In the genomic region with DNA sequence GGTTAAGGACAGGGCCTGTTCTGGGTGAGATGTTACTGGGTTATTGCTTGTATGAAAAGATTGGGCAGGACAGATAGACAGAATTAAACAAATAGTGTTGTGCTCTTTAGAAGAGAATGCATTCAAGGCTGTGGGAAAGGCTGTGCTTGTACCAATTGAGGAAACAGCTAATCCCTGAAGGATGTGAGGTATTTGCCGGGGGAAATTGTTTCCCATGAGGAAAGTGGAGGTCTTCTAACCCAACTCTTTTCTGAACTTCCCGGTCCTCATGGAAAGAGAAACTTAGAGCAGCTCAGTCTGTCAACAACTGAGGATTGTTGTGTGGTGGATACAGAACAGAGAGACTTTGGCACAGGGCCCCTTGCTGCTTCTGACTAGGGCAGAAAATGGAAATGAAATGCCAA, we compare ENCODE assay signal across 1 cellular context.
TF ChIP-seq lines count a peak whose summit lies in the region.

No MANE protein-coding gene starts in this region.

TF ChIP-seq in HepG2, 621 proteins besides CTCF, POLR2A, EP300 and RAD21 (continued from another document):
- TF ChIP-seq, protein P1, sequence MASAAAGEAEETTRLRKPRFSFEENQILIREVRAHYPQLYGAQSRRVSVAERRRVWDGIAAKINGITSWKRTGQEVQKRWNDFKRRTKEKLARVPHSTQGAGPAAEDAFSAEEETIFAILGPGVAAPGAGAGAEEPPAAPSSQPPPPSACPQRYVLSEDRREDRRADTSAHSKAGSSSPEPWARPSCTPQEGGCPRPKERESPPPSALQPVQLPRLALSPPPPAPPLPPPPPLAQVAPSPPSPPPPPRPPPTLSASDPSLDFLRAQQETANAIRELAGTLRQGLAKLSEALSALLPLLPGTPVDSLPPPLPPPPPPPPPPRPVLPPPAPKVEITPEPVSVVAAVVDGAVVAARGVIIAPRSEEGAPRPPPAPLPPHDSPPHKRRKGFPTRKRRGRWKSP (CRISPR knock-in tag; IDR thresholded peaks at IDR 0.05), result no peak
- TF ChIP-seq, protein P2, sequence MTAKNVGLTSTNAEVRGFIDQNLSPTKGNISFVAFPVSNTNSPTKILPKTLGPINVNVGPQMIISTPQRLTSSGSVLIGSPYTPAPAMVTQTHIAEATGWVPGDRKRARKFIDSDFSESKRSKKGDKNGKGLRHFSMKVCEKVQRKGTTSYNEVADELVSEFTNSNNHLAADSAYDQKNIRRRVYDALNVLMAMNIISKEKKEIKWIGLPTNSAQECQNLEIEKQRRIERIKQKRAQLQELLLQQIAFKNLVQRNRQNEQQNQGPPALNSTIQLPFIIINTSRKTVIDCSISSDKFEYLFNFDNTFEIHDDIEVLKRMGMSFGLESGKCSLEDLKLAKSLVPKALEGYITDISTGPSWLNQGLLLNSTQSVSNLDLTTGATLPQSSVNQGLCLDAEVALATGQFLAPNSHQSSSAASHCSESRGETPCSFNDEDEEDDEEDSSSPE (CRISPR knock-in tag; IDR thresholded peaks at IDR 0.05), result no peak
- no peak for TF ChIP-seq NAIF1 (CRISPR knock-in tag; IDR thresholded peaks at IDR 0.05; ENCODE audit: borderline replicate concordance)
- 0 out of 2 replicates have a peak, but pooled peaks have one; percentile 22 for TF ChIP-seq RBFOX2 (IDR thresholded peaks at IDR 0.05; ENCODE audit: low read depth, low read length)
- TF ChIP-seq ZNF329 (CRISPR knock-in tag; IDR thresholded peaks at IDR 0.05; ENCODE audit: low read depth), result no peak
- TF ChIP-seq, protein P3, sequence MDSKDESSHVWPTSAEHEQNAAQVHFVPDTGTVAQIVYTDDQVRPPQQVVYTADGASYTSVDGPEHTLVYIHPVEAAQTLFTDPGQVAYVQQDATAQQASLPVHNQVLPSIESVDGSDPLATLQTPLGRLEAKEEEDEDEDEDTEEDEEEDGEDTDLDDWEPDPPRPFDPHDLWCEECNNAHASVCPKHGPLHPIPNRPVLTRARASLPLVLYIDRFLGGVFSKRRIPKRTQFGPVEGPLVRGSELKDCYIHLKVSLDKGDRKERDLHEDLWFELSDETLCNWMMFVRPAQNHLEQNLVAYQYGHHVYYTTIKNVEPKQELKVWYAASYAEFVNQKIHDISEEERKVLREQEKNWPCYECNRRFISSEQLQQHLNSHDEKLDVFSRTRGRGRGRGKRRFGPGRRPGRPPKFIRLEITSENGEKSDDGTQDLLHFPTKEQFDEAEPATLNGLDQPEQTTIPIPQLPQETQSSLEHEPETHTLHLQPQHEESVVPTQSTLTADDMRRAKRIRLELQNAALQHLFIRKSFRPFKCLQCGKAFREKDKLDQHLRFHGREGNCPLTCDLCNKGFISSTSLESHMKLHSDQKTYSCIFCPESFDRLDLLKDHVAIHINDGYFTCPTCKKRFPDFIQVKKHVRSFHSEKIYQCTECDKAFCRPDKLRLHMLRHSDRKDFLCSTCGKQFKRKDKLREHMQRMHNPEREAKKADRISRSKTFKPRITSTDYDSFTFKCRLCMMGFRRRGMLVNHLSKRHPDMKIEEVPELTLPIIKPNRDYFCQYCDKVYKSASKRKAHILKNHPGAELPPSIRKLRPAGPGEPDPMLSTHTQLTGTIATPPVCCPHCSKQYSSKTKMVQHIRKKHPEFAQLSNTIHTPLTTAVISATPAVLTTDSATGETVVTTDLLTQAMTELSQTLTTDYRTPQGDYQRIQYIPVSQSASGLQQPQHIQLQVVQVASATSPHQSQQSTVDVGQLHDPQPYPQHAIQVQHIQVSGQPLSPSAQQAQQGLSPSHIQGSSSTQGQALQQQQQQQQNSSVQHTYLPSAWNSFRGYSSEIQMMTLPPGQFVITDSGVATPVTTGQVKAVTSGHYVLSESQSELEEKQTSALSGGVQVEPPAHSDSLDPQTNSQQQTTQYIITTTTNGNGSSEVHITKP (CRISPR knock-in tag; IDR thresholded peaks at IDR 0.05; ENCODE audit: low read depth), result no peak
